Comparison of ENCODE assay signal across 14 cellular contexts in genomic region chr20:17566345-17566744, GRCh38.
"Had no signal": no experiment of that assay in that cellular context is flagged by ENCODE, and none has a peak within 500 bp of the region (broad histone marks: within the 10 kb centered on the region; RNA-seq: fewer than 3 reads in every experiment).

No MANE protein-coding gene starts in this region.

- H3K4me3 ChIP-seq: right atrium auricular region, smooth muscle cell had no signal

- ATAC-seq: activated T-cell treated with anti-CD3 and anti-CD28 coated beads, Interleukin-2, amount 50 U/mL, for 72 hours had no signal

- DNase-seq: activated CD4-positive, alpha-beta memory T cell treated with anti-CD3 and anti-CD28 coated beads, Interleukin-2, amount 10 ng/mL, durations not matched to agents 7 days and 5 days; activated CD4-positive, alpha-beta T cell treated with anti-CD3 and anti-CD28 coated beads for 1 hour; activated naive CD8-positive, alpha-beta T cell treated with anti-CD3 and anti-CD28 coated beads, Interleukin-2, amount 10 ng/mL, durations not matched to agents 7 days and 5 days; activated T-cell treated with anti-CD3 and anti-CD28 coated beads, Interleukin-2, amount 50 U/mL, for 72 hours; anterior cingulate cortex; effector CD4-positive, alpha-beta T cell; hippocampal formation; midbrain; naive B cell; posterior cingulate gyrus; SW 1271 had no signal

- H3K27ac ChIP-seq: neutrophil had no signal

- H3K27ac Mint-ChIP-seq: activated CD4-positive, alpha-beta memory T cell treated with anti-CD3 and anti-CD28 coated beads, Interleukin-2, amount 10 ng/mL, durations not matched to agents 7 days and 5 days; activated naive CD8-positive, alpha-beta T cell treated with anti-CD3 and anti-CD28 coated beads, Interleukin-2, amount 10 ng/mL, durations not matched to agents 7 days and 5 days; activated T-cell treated with anti-CD3 and anti-CD28 coated beads, Interleukin-2, amount 50 U/mL, for 72 hours had no signal

- H3K4me3 Mint-ChIP-seq: activated CD4-positive, alpha-beta memory T cell treated with anti-CD3 and anti-CD28 coated beads, Interleukin-2, amount 10 ng/mL, durations not matched to agents 7 days and 5 days; activated naive CD8-positive, alpha-beta T cell treated with anti-CD3 and anti-CD28 coated beads, Interleukin-2, amount 10 ng/mL, durations not matched to agents 7 days and 5 days; activated T-cell treated with anti-CD3 and anti-CD28 coated beads, Interleukin-2, amount 50 U/mL, for 72 hours had no signal

- H3K27me3 ChIP-seq: right atrium auricular region had no signal

- H3K9me3 ChIP-seq: neutrophil, right atrium auricular region had no signal

- H3K36me3 Mint-ChIP-seq: naive B cell had no signal

- H3K9me3 Mint-ChIP-seq: activated CD4-positive, alpha-beta memory T cell treated with anti-CD3 and anti-CD28 coated beads, Interleukin-2, amount 10 ng/mL, durations not matched to agents 7 days and 5 days; activated T-cell treated with anti-CD3 and anti-CD28 coated beads, Interleukin-2, amount 50 U/mL, for 72 hours; naive B cell had no signal

- H3K36me3 ChIP-seq: neutrophil, right atrium auricular region had no signal
